ENCODE assay signal across 35 cellular contexts in genomic region chr18:10872297-10872696, GRCh38.
DNase-seq lines count a peak whose midpoint lies in the region; ATAC-seq, FAIRE-seq and TF ChIP-seq lines count a peak whose summit lies in the region.
"Had no signal": no experiment of that assay in that cellular context is flagged by ENCODE, and none has a peak within 500 bp of the region (broad histone marks: within the 10 kb centered on the region; RNA-seq: fewer than 3 reads in every experiment).

No MANE protein-coding gene starts in this region.

- H3K4me1 ChIP-seq in heart right ventricle (no peaks in the 10 kb centered on the region), vagina (no peaks in the 10 kb centered on the region), thyroid gland (peaks cover 0 to 6% of the 10 kb centered on the region in 2 donors)
- H3K4me1 ChIP-seq: upper lobe of left lung had no signal

- H3K9me3 ChIP-seq in heart right ventricle (no peaks in the 10 kb centered on the region), vagina (no peaks in the 10 kb centered on the region), thyroid gland (no peaks in the 10 kb centered on the region)
- H3K9me3 ChIP-seq: mucosa of descending colon, upper lobe of left lung had no signal

- intact Hi-C loops in Right ventricle myocardium inferior (cut with DNase I), result no loop called here
- intact Hi-C loops in cardiac septum (cut with DNase I), result no loop called here
- intact Hi-C loops in heart right ventricle (cut with DNase I), result loop anchor here in 2 of 10 donors (10.0 kb wide), 2 partner anchors 303 to 1233 kb away; no protein-coding TSS in a partner anchor
- intact Hi-C loops in vagina (cut with DNase I), result no loop called here
- intact Hi-C loops in thyroid gland (cut with DNase I), result no loop called here

- FAIRE-seq in urothelium cell line (lab: Jason Lieb, UNC), result peak; percentile 37
- FAIRE-seq: HepG2, small intestine had no signal

- 49 to 50% methylated on average over 5 of the region's 5 CpGs for WGBS in heart right ventricle, 2 donors
- 80 to 85% methylated on average over 5 of the region's 5 CpGs for WGBS in thyroid gland, 2 donors

- DNase-seq in Right ventricle myocardium inferior (ENCODE audit: missing footprints), result no peak
- no peak for DNase-seq in cardiac septum (ENCODE audit: low spot score)
- peak; percentile 11 for DNase-seq in astrocyte of the hippocampus (ENCODE audit: low read depth, low spot score)
- peak; percentile 17 to 22 for DNase-seq in heart right ventricle
- no peak for DNase-seq in urothelium cell line (ENCODE audit: low spot score)
- DNase-seq in vagina (ENCODE audit: extremely low spot score in 2 of 2), result no peak
- DNase-seq in thyroid gland, result no peak
- DNase-seq: 8988T; activated CD4-positive, alpha-beta T cell treated with anti-CD3 and anti-CD28 coated beads, Interleukin-2, amount 10 ng/mL, durations not matched to agents 7 days and 5 days; activated gamma-delta T cell treated with Interleukin-2 at 50 U/mL for 16 hours; activated naive CD8-positive, alpha-beta T cell treated with anti-CD3 and anti-CD28 coated beads, Interleukin-2, amount 10 ng/mL, durations not matched to agents 7 days and 5 days; activated T-cell treated with anti-CD3 and anti-CD28 coated beads, Interleukin-2, amount 50 U/mL, for 24 hours; aorta; CD4-positive, alpha-beta T cell; cortex of kidney; effector memory CD8-positive, alpha-beta T cell; Kasumi-1; kidney glomerular epithelial cell; mucosa of descending colon; natural killer cell; NCI-H1417 treated with DMSO at 0.1 percent for 48 hours; NCI-H2029 treated with DMSO at 0.1 percent for 48 hours; NCI-H2227 treated with DMSO at 0.1 percent for 48 hours; NCI-H748 treated with DMSO at 0.1 percent for 48 hours; occipital lobe; small intestine; stimulated activated naive B cell treated with anti-CD40 and anti-IgM and Interleukin-4, amounts not matched to agents 10 μg/mL and 1 μg/mL and 100 μg/mL, for 72 hours; T-cell; upper lobe of left lung had no signal

- ATAC-seq in Right ventricle myocardium inferior (peak; percentile 95), heart right ventricle (peak; percentile 75 to 97 (median 89)), GM18873 (IDR thresholded peaks at IDR 0.05; ENCODE audit: low FRiP score, unreplicated experiment) (no peak)
- ATAC-seq: effector memory CD8-positive, alpha-beta T cell; HepG2; mucosa of descending colon; natural killer cell; stimulated activated naive B cell treated with anti-CD40 and anti-IgM and Interleukin-4, amounts not matched to agents 10 μg/mL and 1 μg/mL and 100 μg/mL, for 72 hours; T-cell; WTC11 had no signal

- H3K4me3 ChIP-seq in heart right ventricle (no peak overlapping the region), vagina (no peak overlapping the region), thyroid gland (replicated peaks in 1 of 3) (no peak overlapping the region)
- H3K4me3 ChIP-seq: cardiac muscle cell, lung, mucosa of descending colon, upper lobe of left lung had no signal

- peaks cover 0 to 16% (median 0%) of the 10 kb centered on the region in 7 donors for H3K27me3 ChIP-seq in heart right ventricle
- H3K27me3 ChIP-seq in vagina, result no peaks in the 10 kb centered on the region
- H3K27me3 ChIP-seq in thyroid gland, result no peaks in the 10 kb centered on the region
- H3K27me3 ChIP-seq: cardiac muscle cell, upper lobe of left lung had no signal

- TF ChIP-seq POLR2A in vagina (IDR thresholded peaks at IDR 0.05) (no peak), thyroid gland (IDR thresholded peaks at IDR 0.05) (no peak)

- TF ChIP-seq CTCF in heart right ventricle (IDR thresholded peaks at IDR 0.05), result no peak
- no peak for TF ChIP-seq CTCF in vagina (IDR thresholded peaks at IDR 0.05)
- no peak for TF ChIP-seq CTCF in thyroid gland (IDR thresholded peaks at IDR 0.05)

- H3K27ac ChIP-seq in heart right ventricle, result no peak overlapping the region
- H3K27ac ChIP-seq in vagina, result no peak overlapping the region
- H3K27ac ChIP-seq in thyroid gland, result no peak overlapping the region
- H3K27ac ChIP-seq: cardiac muscle cell, RWPE1, upper lobe of left lung had no signal

- H3K36me3 ChIP-seq in heart right ventricle, result no peaks in the 10 kb centered on the region
- H3K36me3 ChIP-seq in vagina, result no peaks in the 10 kb centered on the region
- no peaks in the 10 kb centered on the region for H3K36me3 ChIP-seq in thyroid gland
- H3K36me3 ChIP-seq: cardiac muscle cell, upper lobe of left lung had no signal

Comparison
In these comparisons a context has a peak if more than half of its experiments do, and no peak if none do; other contexts are left out.
1. DNase-seq: peak in astrocyte of the hippocampus (single experiment) and heart right ventricle (2 of 2); none in Right ventricle myocardium inferior (single experiment), cardiac septum (single experiment), urothelium cell line (single experiment), vagina (0 of 2) and thyroid gland (0 of 2).